ENCODE assay signal across 8 cellular contexts in genomic region chr19:2167896-2168618, GRCh38. TPM values are rescaled to one million over a fixed set of nuclear protein-coding genes. Genes with fewer than 3 reads are reported as not detected.
DNase-seq lines count a peak whose midpoint lies in the region; ATAC-seq, FAIRE-seq and TF ChIP-seq lines count a peak whose summit lies in the region.

No MANE protein-coding gene starts in this region.

- H3K9me3 Mint-ChIP-seq in CD14-positive monocyte (peaks cover 0 to 2% (median 0%) of the 10 kb centered on the region in 7 donors), natural killer cell (no peaks in the 10 kb centered on the region)

- H3K27me3 Mint-ChIP-seq in CD14-positive monocyte (ENCODE audit: low read depth in 3 of 3) = peaks cover 0 to 3% (median 0%) of the 10 kb centered on the region in 3 donors
- H3K27me3 Mint-ChIP-seq in natural killer cell (ENCODE audit: low read depth in 2 of 2) = no peaks in the 10 kb centered on the region

- CTCF ChIA-PET in RWPE1 (lab: Yijun Ruan, JAX) = no interaction called here

- H3K27me3 ChIP-seq in endocrine pancreas (ENCODE audit: control insufficient read depth, insufficient read depth, low read length) = no peaks in the 10 kb centered on the region

- H3K4me1 Mint-ChIP-seq in CD14-positive monocyte (peaks cover 63% of the 10 kb centered on the region), natural killer cell (peaks cover 40 to 58% of the 10 kb centered on the region in 2 donors)

- TF ChIP-seq CTCF in CD14-positive monocyte (IDR thresholded peaks at IDR 0.05) (no peak), RWPE1 (conservative IDR thresholded peaks at IDR 0.05; ENCODE audit: low read depth) (no peak), natural killer cell (IDR thresholded peaks at IDR 0.05) (no peak), D721Med (IDR thresholded peaks at IDR 0.05; ENCODE audit: insufficient read depth, missing control alignments) (no peak)

- H3K27ac Mint-ChIP-seq in CD14-positive monocyte (peak overlapping the region; percentile 99 to 100 (median 100)), natural killer cell (peak overlapping the region; percentile 94 to 98)

- H3K4me3 Mint-ChIP-seq in CD14-positive monocyte = peak overlapping the region; percentile 75 to 83
- peak overlapping the region; percentile 89 for H3K4me3 Mint-ChIP-seq in natural killer cell

- intact Hi-C loops in CD14-positive monocyte (cut with micrococcal nuclease) = loop anchor here in 1 of 2 donors (5.0 kb wide), 1 partner anchor 76 kb away; no protein-coding TSS in a partner anchor
- intact Hi-C loops in natural killer cell (cut with micrococcal nuclease) = loop anchor here (1.0 to 10.0 kb wide), 5 partner anchors 12 to 457 kb away; partner anchors contain the start of gene AP3D1

- peaks cover 5% of the 10 kb centered on the region for H3K4me1 ChIP-seq in endocrine pancreas (ENCODE audit: control insufficient read depth, insufficient read depth, low read length)

- peak overlapping the region; percentile 94 for H3K27ac ChIP-seq in RWPE1

- ATAC-seq in GM21825 (IDR thresholded peaks at IDR 0.05; ENCODE audit: unreplicated experiment) (peak; percentile 30), natural killer cell (peak; percentile 32 to 69 (median 60))

- H3K36me3 Mint-ChIP-seq in CD14-positive monocyte (peaks cover 16 to 23% of the 10 kb centered on the region in 2 donors), natural killer cell (no peaks in the 10 kb centered on the region)

- H3K9me3 ChIP-seq in endocrine pancreas (ENCODE audit: control insufficient read depth, low read length) = no peaks in the 10 kb centered on the region

- no peak for FAIRE-seq in D721Med (lab: Jason Lieb, UNC)

- DNase-seq in CD14-positive monocyte (ENCODE audit: low spot score) = peak; percentile 96
- no peak for DNase-seq in RWPE1 (ENCODE audit: low spot score)
- DNase-seq in natural killer cell = peak; percentile 72
- DNase-seq in NCI-H345 treated with DMSO at 0.1 percent for 48 hours (lab: John Stamatoyannopoulos, UW; ENCODE audit: unreplicated experiment) = no peak
- DNase-seq in D721Med (ENCODE audit: insufficient read length, low spot score) = no peak
- no peak for DNase-seq in activated CD8-positive, alpha-beta memory T cell treated with anti-CD3 and anti-CD28 coated beads for 24 hours

- peak overlapping the region; percentile 8 for H3K4me3 ChIP-seq in endocrine pancreas (ENCODE audit: control insufficient read depth, insufficient read depth, low read length)

- POLR2A ChIA-PET in RWPE1 (lab: Yijun Ruan, JAX; ENCODE audit: low non-redundant PET) = no interaction called here

- H3K9ac ChIP-seq in endocrine pancreas (ENCODE audit: control insufficient read depth, insufficient read depth, low read length) = peak overlapping the region; percentile 65

- H3K36me3 ChIP-seq in endocrine pancreas (ENCODE audit: control insufficient read depth, insufficient read depth, low read length) = no peaks in the 10 kb centered on the region

RNA-seq across cellular contexts. Expression of gene DOT1L, which starts 4.3 kb away (rescaled TPM):
- polyA plus RNA-seq in CD14-positive monocyte = under 1 TPM; 0.32 to 0.75 TPM
- total RNA-seq in natural killer cell = 10 to 100 TPM; 42.5 to 62.1 (median 54.3) TPM

RNA-seq across cellular contexts. Expression of gene AP3D1, which starts 16.7 kb away (rescaled TPM):
- polyA plus RNA-seq in CD14-positive monocyte = 10 to 100 TPM in 1 of 2 donors, 1 to 10 TPM in 1; 9.6 to 12.4 TPM
- total RNA-seq in natural killer cell = 10 to 100 TPM; 74.6 to 93.1 (median 87.5) TPM

Comparison
In these comparisons a context has a peak if more than half of its experiments do, and no peak if none do; other contexts are left out.
1. DNase-seq: peak in CD14-positive monocyte (single experiment) and natural killer cell (single experiment); none in RWPE1 (single experiment), NCI-H345 treated with DMSO at 0.1 percent for 48 hours (single experiment), D721Med (single experiment) and activated CD8-positive, alpha-beta memory T cell treated with anti-CD3 and anti-CD28 coated beads for 24 hours (single experiment).